Comparison of ENCODE assay signal across 9 cellular contexts in genomic region chr5:75524071-75524470, GRCh38. TPM values are rescaled to one million over a fixed set of nuclear protein-coding genes. Genes with fewer than 3 reads are reported as not detected.
DNase-seq lines count a peak whose midpoint lies in the region; ATAC-seq and TF ChIP-seq lines count a peak whose summit lies in the region.
"Had no signal": no experiment of that assay in that cellular context is flagged by ENCODE, and none has a peak within 500 bp of the region (broad histone marks: within the 10 kb centered on the region; RNA-seq: fewer than 3 reads in every experiment).

No MANE protein-coding gene starts in this region.

- no peak overlapping the region for H3K4me3 Mint-ChIP-seq in CD8-positive, alpha-beta memory T cell

- no peaks in the 10 kb centered on the region for H3K9me2 ChIP-seq in PC-3 (replicated peaks; ENCODE audit: low read length)

- peaks cover 10 to 35% (median 22%) of the 10 kb centered on the region in 3 donors for H3K36me3 Mint-ChIP-seq in CD8-positive, alpha-beta memory T cell

- H4K20me1 ChIP-seq in PC-3 (ENCODE audit: low read length), result no peaks in the 10 kb centered on the region

- H3K9me3 ChIP-seq in PC-3 (ENCODE audit: low read length), result 0 out of 2 replicates have a peak, but pooled peaks cover 7% of the 10 kb centered on the region
- no peaks in the 10 kb centered on the region for H3K9me3 ChIP-seq in ovary
- peaks cover 9% of the 10 kb centered on the region for H3K9me3 ChIP-seq in CD8-positive, alpha-beta memory T cell (ENCODE audit: low read length)

- TF ChIP-seq CTCF in PC-3 (conservative IDR thresholded peaks at IDR 0.05; ENCODE audit: low read depth, low read length) (no peak), ovary (IDR thresholded peaks at IDR 0.05) (no peak)

- H3K79me2 ChIP-seq in PC-3 (ENCODE audit: low read length), result peaks cover 64% of the 10 kb centered on the region

- DNase-seq in AG20443 (ENCODE audit: low spot score) (peak; percentile 10), PC-3 (peak; percentile 13), ovary (no peak)
- no peak for DNase-seq in CD8-positive, alpha-beta memory T cell
- DNase-seq in stimulated activated CD4-positive, alpha-beta T cell treated with anti-CD3 and anti-CD28 coated beads, Interleukin-4, amount 100 ng/mL, for 24 hours, result no peak
- DNase-seq in stimulated activated CD4-positive, alpha-beta T cell treated with anti-CD3 and anti-CD28 coated beads, Interleukin-2, amount 100 ng/mL, for 24 hours, result no peak

- no peaks in the 10 kb centered on the region for H3K27me3 Mint-ChIP-seq in CD8-positive, alpha-beta memory T cell

- peaks cover 11 to 19% (median 18%) of the 10 kb centered on the region in 5 donors for H3K9me3 Mint-ChIP-seq in CD8-positive, alpha-beta memory T cell

- H3F3A ChIP-seq in PC-3 (ENCODE audit: low read length, unreplicated experiment), result no peaks in the 10 kb centered on the region

- H3K9ac ChIP-seq in PC-3 (ENCODE audit: low read length), result no peak overlapping the region

- BruUV-seq in PC-3 (replicated peaks; lab: Mats Ljungman, UMichigan), result no TSS peak

- WGBS in ovary, 3 donors, result 77 to 95% (median 93%) methylated on average over 3 of the region's 3 CpGs

- no peak overlapping the region for H3K4me2 ChIP-seq in PC-3 (ENCODE audit: low read length)

- ATAC-seq in GM19023 (IDR thresholded peaks at IDR 0.05; ENCODE audit: unreplicated experiment) (peak; percentile 77), HG02938 (IDR thresholded peaks at IDR 0.05; ENCODE audit: unreplicated experiment) (peak; percentile 84), PC-3 (no peak)

- H3K27ac ChIP-seq in PC-3 (ENCODE audit: low read length), result no peak overlapping the region
- H3K27ac ChIP-seq in ovary, result no peak overlapping the region
- H3K27ac ChIP-seq in CD8-positive, alpha-beta memory T cell (ENCODE audit: low read depth, low read length), result no peak overlapping the region
- H3K27ac ChIP-seq: cardiac muscle cell had no signal

- TF ChIP-seq EP300 in ovary (IDR thresholded peaks at IDR 0.05), result no peak

- POLR2A ChIA-PET in PC-3 (lab: Charles Lee; ENCODE audit: unreplicated experiment), result interaction anchor here (0.6 kb wide), 1 partner anchor 21 kb away, joined by 3 read pairs; no protein-coding TSS in a partner anchor
- POLR2A ChIA-PET in CD8-positive, alpha-beta memory T cell (lab: Charles Lee), result no interaction called here

- H2AFZ ChIP-seq in PC-3 (ENCODE audit: low read length), result no peak overlapping the region

- H3K27me3 ChIP-seq in PC-3 (ENCODE audit: low read length), result no peaks in the 10 kb centered on the region
- no peaks in the 10 kb centered on the region for H3K27me3 ChIP-seq in ovary
- no peaks in the 10 kb centered on the region for H3K27me3 ChIP-seq in CD8-positive, alpha-beta memory T cell (ENCODE audit: insufficient read depth, low read length, poor library complexity, severe bottlenecking)
- H3K27me3 ChIP-seq: cardiac muscle cell had no signal

- H3K4me1 ChIP-seq in PC-3 (ENCODE audit: insufficient read depth, low read length), result peaks cover 18% of the 10 kb centered on the region
- H3K4me1 ChIP-seq in ovary (ENCODE audit: insufficient read depth), result no peaks in the 10 kb centered on the region
- peaks cover 9% of the 10 kb centered on the region for H3K4me1 ChIP-seq in CD8-positive, alpha-beta memory T cell (ENCODE audit: insufficient read depth, low read length)

- no peak overlapping the region for H3K27ac Mint-ChIP-seq in CD8-positive, alpha-beta memory T cell

- CTCF ChIA-PET in PC-3 (lab: Charles Lee), result no interaction called here
- CTCF ChIA-PET in CD8-positive, alpha-beta memory T cell (lab: Charles Lee), result no interaction called here

- H3K36me3 ChIP-seq in PC-3 (ENCODE audit: low read depth, low read length) (peaks cover 10% of the 10 kb centered on the region), ovary (no peaks in the 10 kb centered on the region)
- no peaks in the 10 kb centered on the region for H3K36me3 ChIP-seq in CD8-positive, alpha-beta memory T cell (ENCODE audit: insufficient read depth, low read length)
- H3K36me3 ChIP-seq: cardiac muscle cell had no signal

- H3K4me3 ChIP-seq in PC-3 (ENCODE audit: low read length), result no peak overlapping the region
- no peak overlapping the region for H3K4me3 ChIP-seq in ovary
- H3K4me3 ChIP-seq in CD8-positive, alpha-beta memory T cell (ENCODE audit: low read length), result no peak overlapping the region
- H3K4me3 ChIP-seq: cardiac muscle cell had no signal

- intact Hi-C loops in PC-3 (cut with micrococcal nuclease), result no loop called here
- intact Hi-C loops in ovary (cut with DNase I), result no loop called here

- H3K4me1 Mint-ChIP-seq in CD8-positive, alpha-beta memory T cell, result peaks cover 21 to 55% (median 53%) of the 10 kb centered on the region in 3 donors

- no peak for TF ChIP-seq POLR2A in ovary (IDR thresholded peaks at IDR 0.05)

RNA-seq across cellular contexts. Expression of gene POLK, which starts 12.4 kb away (rescaled TPM):
- total RNA-seq in PC-3 (2014; rRNA removed) (6.5 and 9.0 TPM in 2 replicates), ovary (10 to 100 TPM; 26.5 to 41.0 (median 33.2) TPM)
- 10 to 100 TPM in 1 of 2 donors, 1 to 10 TPM in 1; 9.3 to 17.1 TPM for polyA plus RNA-seq in ovary
- total RNA-seq in CD8-positive, alpha-beta memory T cell, result 10 to 100 TPM; 35.9 to 36.9 TPM
- 19.4 TPM for polyA plus RNA-seq in CD8-positive, alpha-beta memory T cell

RNA-seq across cellular contexts. Expression of gene CERT1, which starts 12.6 kb away (rescaled TPM):
- total RNA-seq in PC-3 (2014; rRNA removed), result 5.6 and 6.5 TPM in 2 replicates
- 10 to 100 TPM; 34.5 to 41.8 (median 36.0) TPM for total RNA-seq in ovary
- polyA plus RNA-seq in ovary, result 10 to 100 TPM; 19.1 to 31.0 TPM
- 10 to 100 TPM; 35.0 to 35.4 TPM for total RNA-seq in CD8-positive, alpha-beta memory T cell
- 18.5 TPM for polyA plus RNA-seq in CD8-positive, alpha-beta memory T cell

Comparison
In these comparisons a context has a peak if more than half of its experiments do, and no peak if none do; other contexts are left out.
1. DNase-seq: peak in AG20443 (single experiment) and PC-3 (single experiment); none in ovary (0 of 5), CD8-positive, alpha-beta memory T cell (0 of 5), stimulated activated CD4-positive, alpha-beta T cell treated with anti-CD3 and anti-CD28 coated beads, Interleukin-4, amount 100 ng/mL, for 24 hours (single experiment) and stimulated activated CD4-positive, alpha-beta T cell treated with anti-CD3 and anti-CD28 coated beads, Interleukin-2, amount 100 ng/mL, for 24 hours (0 of 2).